1 cellular context compared by ENCODE assay signal in the genomic region with DNA sequence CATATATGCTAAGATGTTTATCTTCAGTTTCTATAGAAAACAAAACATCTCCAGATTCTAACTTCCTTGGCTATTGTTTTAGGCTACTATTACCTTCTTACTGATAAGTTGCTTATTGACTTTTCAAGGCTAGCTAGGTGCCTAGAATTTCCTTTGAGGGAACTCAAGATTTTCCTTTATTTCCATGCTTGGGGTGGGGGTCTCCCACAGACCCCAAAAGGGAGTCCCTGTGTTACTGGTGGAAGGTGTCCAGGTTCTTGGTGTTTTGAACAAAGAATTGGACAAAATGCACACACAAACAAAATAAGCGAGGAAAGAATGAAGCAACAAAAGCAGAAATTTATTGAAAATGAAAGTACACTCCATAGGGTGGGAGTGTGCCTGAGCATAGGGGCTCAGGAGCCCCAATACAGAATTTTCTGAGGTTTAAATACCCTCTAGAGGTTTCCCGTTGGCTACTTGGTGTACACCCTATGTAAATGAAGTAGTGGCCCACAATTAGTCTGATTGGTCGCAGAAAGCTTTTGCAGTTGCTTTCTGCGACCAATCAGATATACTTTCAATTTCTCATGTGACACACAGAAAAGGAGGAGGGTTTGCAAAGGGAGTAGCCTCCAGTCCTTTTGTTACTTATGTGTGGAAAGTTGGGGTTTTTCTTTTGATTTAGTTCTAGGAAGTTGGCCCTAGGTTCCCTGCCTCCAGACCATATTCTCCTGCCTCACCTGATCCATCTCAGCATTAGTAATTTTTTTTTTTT.
TF ChIP-seq lines count a peak whose summit lies in the region.

No MANE protein-coding gene starts in this region.

TF ChIP-seq in K562, 482 proteins besides CTCF, POLR2A, EP300 and RAD21 (continued from another document):
- no peak for TF ChIP-seq DEAF1 (CRISPR knock-in tag; IDR thresholded peaks at IDR 0.05)
